ENCODE assay signal across 18 cellular contexts in the genomic region with DNA sequence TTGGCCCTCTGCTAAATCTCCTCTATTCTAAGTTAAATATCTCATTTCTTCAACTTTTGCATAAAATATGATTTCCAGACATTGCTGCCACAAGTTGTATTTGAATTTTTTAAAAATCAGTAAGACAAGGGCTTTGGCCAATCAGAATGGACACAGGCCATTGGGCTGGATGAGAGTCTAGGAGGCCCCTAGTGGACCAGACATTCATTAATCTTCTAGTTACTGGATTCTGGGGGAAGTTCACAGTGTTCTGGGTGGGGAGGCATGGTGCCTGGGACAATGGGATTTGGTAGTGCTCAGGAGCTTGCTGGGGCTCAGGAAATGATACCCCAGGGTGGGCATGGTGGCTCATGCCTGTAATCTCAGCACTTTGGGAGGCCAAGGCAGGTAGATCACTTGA. TPM values are rescaled to one million over a fixed set of nuclear protein-coding genes. Genes with fewer than 3 reads are reported as not detected.
DNase-seq lines count a peak whose midpoint lies in the region; ATAC-seq, FAIRE-seq and TF ChIP-seq lines count a peak whose summit lies in the region.
"Had no signal": no experiment of that assay in that cellular context is flagged by ENCODE, and none has a peak within 500 bp of the region (broad histone marks: within the 10 kb centered on the region; RNA-seq: fewer than 3 reads in every experiment).

No MANE protein-coding gene starts in this region.

- H3K4me1 ChIP-seq in Karpas-422 (ENCODE audit: low read length) (peaks cover 56% of the 10 kb centered on the region), tibial artery (peaks cover 0 to 29% (median 14%) of the 10 kb centered on the region in 4 donors), pancreas (no peaks in the 10 kb centered on the region)
- H3K4me1 ChIP-seq: A549 had no signal

- no peaks in the 10 kb centered on the region for H4K20me1 ChIP-seq in Karpas-422 (ENCODE audit: insufficient read depth, low read depth, low read length)

- H3K9me3 ChIP-seq in Karpas-422 (ENCODE audit: low read length) (no peaks in the 10 kb centered on the region), tibial artery (no peaks in the 10 kb centered on the region), pancreas (no peaks in the 10 kb centered on the region)
- H3K9me3 ChIP-seq: A549 had no signal

- no peak overlapping the region for H2AFZ ChIP-seq in Karpas-422 (ENCODE audit: low read length)

- H3K79me2 ChIP-seq in Karpas-422 (ENCODE audit: low read length): 0 out of 2 replicates have a peak, but pooled peaks cover 2% of the 10 kb centered on the region

- H3K4me2 ChIP-seq in Karpas-422 (ENCODE audit: low read depth, low read length, poor library complexity, severe bottlenecking): no peak overlapping the region
- H3K4me2 ChIP-seq: A549 had no signal

- no peak overlapping the region for H3K9ac ChIP-seq in Karpas-422 (ENCODE audit: low read length)

- H3K27me3 ChIP-seq in Karpas-422 (ENCODE audit: low read length) (no peaks in the 10 kb centered on the region), tibial artery (no peaks in the 10 kb centered on the region), pancreas (no peaks in the 10 kb centered on the region)

- ATAC-seq in pancreas: no peak
- ATAC-seq: A549, HepG2 had no signal

- peaks cover 12% of the 10 kb centered on the region for H3K36me3 Mint-ChIP-seq in activated naive CD4-positive, alpha-beta T cell treated with anti-CD3 and anti-CD28 coated beads, Interleukin-2, amount 50 U/mL, for 24 hours
- no peaks in the 10 kb centered on the region for H3K36me3 Mint-ChIP-seq in chondrocyte (ENCODE audit: low read depth)

- H3K27ac ChIP-seq in Karpas-422 (ENCODE audit: low read length) (peak overlapping the region; percentile 61), tibial artery (peak overlapping the region; percentile 18 to 51), pancreas (no peak overlapping the region)
- H3K27ac ChIP-seq: 22Rv1, A549, C4-2B had no signal

- H3K4me1 Mint-ChIP-seq in activated naive CD4-positive, alpha-beta T cell treated with anti-CD3 and anti-CD28 coated beads, Interleukin-2, amount 50 U/mL, for 24 hours: peaks cover 78% of the 10 kb centered on the region
- H3K4me1 Mint-ChIP-seq in chondrocyte (ENCODE audit: low read depth): peaks cover 13% of the 10 kb centered on the region

- H3K27ac Mint-ChIP-seq in activated naive CD4-positive, alpha-beta T cell treated with anti-CD3 and anti-CD28 coated beads, Interleukin-2, amount 50 U/mL, for 24 hours: peak overlapping the region; percentile 12
- peak overlapping the region; percentile 49 for H3K27ac Mint-ChIP-seq in chondrocyte (ENCODE audit: unreplicated experiment)
- H3K27ac Mint-ChIP-seq: CD4-positive, alpha-beta T cell had no signal

- FAIRE-seq in RCC 7860 (lab: Jason Lieb, UNC) (no peak), pancreas (lab: Jason Lieb, UNC) (no peak)
- FAIRE-seq: A549, HepG2 had no signal

- H3K36me3 ChIP-seq in Karpas-422 (ENCODE audit: insufficient read depth, low read length) (no peaks in the 10 kb centered on the region), tibial artery (no peaks in the 10 kb centered on the region), pancreas (no peaks in the 10 kb centered on the region)

- DNase-seq in activated naive CD4-positive, alpha-beta T cell (lab: John Stamatoyannopoulos, UW): no peak
- no peak for DNase-seq in Karpas-422
- DNase-seq in chondrocyte (ENCODE audit: low spot score): no peak
- no peak for DNase-seq in tibial artery
- DNase-seq in RCC 7860 (ENCODE audit: low spot score): no peak
- no peak for DNase-seq in pancreas
- DNase-seq: AML-193; CD4-positive, alpha-beta T cell; DMS153; DMS79; GDM1; GOT3; H7 had no signal

- intact Hi-C loops in tibial artery (cut with DNase I; ENCODE audit: low total_unique reads) (no loop called here), pancreas (cut with DNase I) (no loop called here)

- H3K4me3 ChIP-seq in Karpas-422 (ENCODE audit: low read length): no peak overlapping the region
- no peak overlapping the region for H3K4me3 ChIP-seq in tibial artery
- no peak overlapping the region for H3K4me3 ChIP-seq in pancreas
- H3K4me3 ChIP-seq: A549 had no signal

- no peaks in the 10 kb centered on the region for H3K9me3 Mint-ChIP-seq in activated naive CD4-positive, alpha-beta T cell treated with anti-CD3 and anti-CD28 coated beads, Interleukin-2, amount 50 U/mL, for 24 hours
- no peaks in the 10 kb centered on the region for H3K9me3 Mint-ChIP-seq in chondrocyte (ENCODE audit: low read depth)
- H3K9me3 Mint-ChIP-seq: CD4-positive, alpha-beta T cell had no signal

- H3K27me3 Mint-ChIP-seq in activated naive CD4-positive, alpha-beta T cell treated with anti-CD3 and anti-CD28 coated beads, Interleukin-2, amount 50 U/mL, for 24 hours: no peaks in the 10 kb centered on the region
- H3K27me3 Mint-ChIP-seq in chondrocyte (ENCODE audit: low read depth): peaks cover 33% of the 10 kb centered on the region
- H3K27me3 Mint-ChIP-seq: CD4-positive, alpha-beta T cell had no signal

- H3K9me2 ChIP-seq in Karpas-422 (replicated peaks; ENCODE audit: insufficient read depth, low read length): no peaks in the 10 kb centered on the region

- TF ChIP-seq CTCF in chondrocyte (IDR thresholded peaks at IDR 0.05) (no peak), tibial artery (IDR thresholded peaks at IDR 0.05) (no peak), pancreas (IDR thresholded peaks at IDR 0.05) (no peak)

- H3K4me3 Mint-ChIP-seq in activated naive CD4-positive, alpha-beta T cell treated with anti-CD3 and anti-CD28 coated beads, Interleukin-2, amount 50 U/mL, for 24 hours: no peak overlapping the region
- no peak overlapping the region for H3K4me3 Mint-ChIP-seq in chondrocyte (ENCODE audit: unreplicated experiment)
- H3K4me3 Mint-ChIP-seq: CD4-positive, alpha-beta T cell had no signal

RNA-seq across cellular contexts. Expression of gene SORL1, which starts 12.4 kb away (rescaled TPM):
- total RNA-seq in Karpas-422 (2014; rRNA removed; shearing (Covaris generic); ENCODE audit: low replicate concordance): 197 and 232 TPM in 2 replicates
- total RNA-seq in chondrocyte (0.85 to 0.92 TPM (median 0.87 TPM) in 3 replicates), pancreas (10 to 100 TPM; 11.2 to 47.5 (median 16.5) TPM)
- polyA plus RNA-seq in pancreas: 10 to 100 TPM in 1 of 2 donors, 1 to 10 TPM in 1; 2.7 to 10.9 TPM

Comparison
In these comparisons a context has a peak if more than half of its experiments do, and no peak if none do; other contexts are left out.
1. H3K27ac ChIP-seq: peak in Karpas-422 (single experiment) and tibial artery (2 of 2); none in pancreas (0 of 4).